ENCODE assay signal across 16 cellular contexts in genomic region chr10:97805096-97805879, GRCh38. TPM values are rescaled to one million over a fixed set of nuclear protein-coding genes. Genes with fewer than 3 reads are reported as not detected.
DNase-seq lines count a peak whose midpoint lies in the region; ATAC-seq and TF ChIP-seq lines count a peak whose summit lies in the region.
"Had no signal": no experiment of that assay in that cellular context is flagged by ENCODE, and none has a peak within 500 bp of the region (broad histone marks: within the 10 kb centered on the region; RNA-seq: fewer than 3 reads in every experiment).

No MANE protein-coding gene starts in this region.

- no peak for TF ChIP-seq CTCF in testis (IDR thresholded peaks at IDR 0.05)

- H3K36me3 Mint-ChIP-seq in activated T-helper 17 cell treated with anti-CD3 and anti-CD28 coated beads, Interleukin-2, amount 50 U/mL, for 72 hours (ENCODE audit: low read depth), result no peaks in the 10 kb centered on the region

- H3K27ac Mint-ChIP-seq in activated T-helper 17 cell treated with anti-CD3 and anti-CD28 coated beads, Interleukin-2, amount 50 U/mL, for 72 hours, result no peak overlapping the region

- intact Hi-C loops in testis (cut with DNase I; ENCODE audit: low total_unique reads), result no loop called here

- H3K4me1 ChIP-seq in testis, result peaks cover 7% of the 10 kb centered on the region
- H3K4me1 ChIP-seq: BLaER1 treated with 17β-estradiol and CSF1 and Interleukin-3, amounts not matched to agents 10 nM and 100 nM had no signal

- no peaks in the 10 kb centered on the region for H3K27me3 ChIP-seq in testis
- H3K27me3 ChIP-seq: BLaER1 treated with 17β-estradiol and CSF1 and Interleukin-3, amounts not matched to agents 10 nM and 100 nM; MG63 had no signal

- H3K9me3 Mint-ChIP-seq in activated T-helper 17 cell treated with anti-CD3 and anti-CD28 coated beads, Interleukin-2, amount 50 U/mL, for 72 hours, result no peaks in the 10 kb centered on the region

- ATAC-seq in activated T-helper 17 cell treated with anti-CD3 and anti-CD28 coated beads, Interleukin-2, amount 50 U/mL, for 72 hours (replicated peaks), result peak; percentile 44
- no peak for ATAC-seq in GM19023 (IDR thresholded peaks at IDR 0.05; ENCODE audit: unreplicated experiment)
- ATAC-seq: HCT116, SK-N-SH treated with all-trans-retinoic acid at 6 μM for 48 hours had no signal

- H3K36me3 ChIP-seq in testis (ENCODE audit: low read depth, missing control alignments), result no peaks in the 10 kb centered on the region
- H3K36me3 ChIP-seq: BLaER1 treated with 17β-estradiol and CSF1 and Interleukin-3, amounts not matched to agents 10 nM and 100 nM; MG63 had no signal

- no peaks in the 10 kb centered on the region for H3K9me3 ChIP-seq in testis
- H3K9me3 ChIP-seq: BLaER1 treated with 17β-estradiol and CSF1 and Interleukin-3, amounts not matched to agents 10 nM and 100 nM; MG63 had no signal

- TF ChIP-seq POLR2A in testis (IDR thresholded peaks at IDR 0.05), result no peak

- no peaks in the 10 kb centered on the region for H3K4me1 Mint-ChIP-seq in activated T-helper 17 cell treated with anti-CD3 and anti-CD28 coated beads, Interleukin-2, amount 50 U/mL, for 72 hours

- peak in 2 of 3 experiments; percentile 6 to 50 for DNase-seq in NCI-H1417 (lab: John Stamatoyannopoulos, UW)
- no peak for DNase-seq in NCI-H1417 treated with DMSO at 0.1 percent for 48 hours (lab: John Stamatoyannopoulos, UW)
- DNase-seq in left kidney (ENCODE audit: low read depth, low spot score), result peak; percentile 70
- DNase-seq in testis, result peak; percentile 72
- no peak for DNase-seq in activated gamma-delta T cell (lab: John Stamatoyannopoulos, UW)
- no peak for DNase-seq in stimulated activated CD4-positive, alpha-beta T cell treated with anti-CD3 and anti-CD28 coated beads, Interleukin-2, amount 100 ng/mL, for 48 hours
- DNase-seq: MG63, NCI-H1092 treated with DMSO at 0.1 percent for 48 hours, NCI-H2029 treated with DMSO at 0.1 percent for 48 hours, NCI-H524 had no signal

- H3K27ac ChIP-seq in testis, result no peak overlapping the region
- H3K27ac ChIP-seq: BLaER1 treated with 17β-estradiol and CSF1 and Interleukin-3, amounts not matched to agents 10 nM and 100 nM had no signal

- H3K4me3 ChIP-seq in testis, result no peak overlapping the region
- H3K4me3 ChIP-seq: BLaER1 treated with 17β-estradiol and CSF1 and Interleukin-3, amounts not matched to agents 10 nM and 100 nM; MG63 had no signal

- no peak overlapping the region for H3K4me3 Mint-ChIP-seq in activated T-helper 17 cell treated with anti-CD3 and anti-CD28 coated beads, Interleukin-2, amount 50 U/mL, for 72 hours

- no peaks in the 10 kb centered on the region for H3K27me3 Mint-ChIP-seq in activated T-helper 17 cell treated with anti-CD3 and anti-CD28 coated beads, Interleukin-2, amount 50 U/mL, for 72 hours

- WGBS in testis, 2 donors, result 49 to 62% methylated on average over 12 of the region's 12 CpGs

RNA-seq across cellular contexts. Expression of gene SFRP5, which starts 33.5 kb away (rescaled TPM):
- total RNA-seq in activated T-helper 17 cell treated with anti-CD3 and anti-CD28 coated beads, Interleukin-2, amount 50 U/mL, for 72 hours, result not detected
- 1 to 10 TPM in 1 of 2 donors, under 1 TPM in 1; 0.99 to 2.0 TPM for total RNA-seq in testis
- polyA plus RNA-seq in testis (ENCODE audit: insufficient read depth, low read depth, low replicate concordance), result 1.2 TPM
- total RNA-seq: A172 had no signal

RNA-seq across cellular contexts. Expression of gene GOLGA7B, which starts 44.4 kb away (rescaled TPM):
- total RNA-seq in activated T-helper 17 cell treated with anti-CD3 and anti-CD28 coated beads, Interleukin-2, amount 50 U/mL, for 72 hours, result 1 to 10 TPM; 5.8 to 8.2 TPM
- total RNA-seq in testis, result 1 to 10 TPM; 1.1 TPM
- 1.3 TPM for polyA plus RNA-seq in testis (ENCODE audit: insufficient read depth, low read depth, low replicate concordance)

Comparison
In these comparisons a context has a peak if more than half of its experiments do, and no peak if none do; other contexts are left out.
1. DNase-seq: peak in NCI-H1417 (2 of 3), left kidney (single experiment) and testis (single experiment); none in NCI-H1417 treated with DMSO at 0.1 percent for 48 hours (single experiment), activated gamma-delta T cell (single experiment) and stimulated activated CD4-positive, alpha-beta T cell treated with anti-CD3 and anti-CD28 coated beads, Interleukin-2, amount 100 ng/mL, for 48 hours (0 of 2).